Comparison of ENCODE assay signal across 24 cellular contexts in genomic region chr11:61910473-61911123, GRCh38. TPM values are rescaled to one million over a fixed set of nuclear protein-coding genes. Genes with fewer than 3 reads are reported as not detected.
DNase-seq lines count a peak whose midpoint lies in the region; ATAC-seq, FAIRE-seq and TF ChIP-seq lines count a peak whose summit lies in the region.
"Had no signal": no experiment of that assay in that cellular context is flagged by ENCODE, and none has a peak within 500 bp of the region (broad histone marks: within the 10 kb centered on the region; RNA-seq: fewer than 3 reads in every experiment).

No MANE protein-coding gene starts in this region.

- TF ChIP-seq RAD21 in K562 (CRISPR knock-in tag; conservative IDR thresholded peaks at IDR 0.05 in 1 of 2, IDR thresholded peaks at IDR 0.05 in 1 of 2): no peak

- DNase-seq in 8988T: peak; percentile 27
- no peak for DNase-seq in K562 (ENCODE audit: extremely low read depth in 1 of 4, low spot score in 3 of 4)
- peak; percentile 25 for DNase-seq in left cardiac atrium
- DNase-seq in ovary: peak; percentile 36 to 57 (median 37)
- DNase-seq in activated naive CD4-positive, alpha-beta T cell treated with anti-CD3 and anti-CD28 coated beads, Interleukin-2, amount 50 U/mL, for 16 hours: no peak
- DNase-seq in lower leg skin (ENCODE audit: low spot score in 2 of 2): no peak
- no peak for DNase-seq in WERI-Rb-1
- no peak for DNase-seq in iPS-NIHi11 (ENCODE audit: low spot score)
- DNase-seq: ACHN; activated CD4-positive, alpha-beta T cell treated with anti-CD3 and anti-CD28 coated beads for 48 hours; activated T-cell treated with anti-CD3 and anti-CD28 coated beads, Interleukin-2, amount 50 U/mL, for 72 hours; cerebellar nuclear complex; effector CD4-positive, alpha-beta T cell; NCI-H2107; NCI-H510A; NK-92 treated with Interleukin-12 subunit alpha and Interleukin-12 subunit beta, amount 100 ng/mL, for 24 hours had no signal

- H4K20me1 ChIP-seq in K562 (replicated peaks; ENCODE audit: control insufficient read depth, insufficient read depth, low read length): peaks cover 24% of the 10 kb centered on the region; the same call in 1 of the 2 replicates

- peak overlapping the region in 1 of 2 experiments; percentile 70; a peak in 2 of 4 replicates for H3K9ac ChIP-seq in K562 (ENCODE audit: insufficient read depth in 1 of 2, low read depth in 2 of 2, low read length in 2 of 2)

- TF ChIP-seq EP300 in K562 (IDR thresholded peaks at IDR 0.05; ENCODE audit: low read length) (no peak), ovary (IDR thresholded peaks at IDR 0.05) (no peak)

- H3K79me2 ChIP-seq in K562 (ENCODE audit: control insufficient read depth, insufficient read depth, low read length): peaks cover 71% of the 10 kb centered on the region

- H3K27ac ChIP-seq in K562 (ENCODE audit: extremely low read depth, low read depth, low read length) (no peak overlapping the region), ovary (peak overlapping the region; percentile 26 to 71), WERI-Rb-1 (no peak overlapping the region)
- H3K27ac ChIP-seq: C4-2B had no signal

- H3K27me3 ChIP-seq in K562 (ENCODE audit: control insufficient read depth in 2 of 2, insufficient read depth in 2 of 2, low read length in 2 of 2) (no peaks in the 10 kb centered on the region), ovary (no peaks in the 10 kb centered on the region), WERI-Rb-1 (ENCODE audit: insufficient read depth, low read depth, severe bottlenecking) (no peaks in the 10 kb centered on the region)
- H3K27me3 ChIP-seq: Peyer's patch had no signal

- in situ Hi-C loops in K562 (cut with MboI): no loop called here

- 0 out of 3 replicates have a peak, but pooled peaks have one; percentile 11 for ATAC-seq in K562
- no peak for ATAC-seq in left cardiac atrium
- ATAC-seq: activated T-cell treated with anti-CD3 and anti-CD28 coated beads, Interleukin-2, amount 50 U/mL, for 72 hours; left lobe of liver; T-helper 17 cell had no signal

- CTCF ChIA-PET in K562 (lab: Yijun Ruan, JAX; ENCODE audit: low intra/inter-chr PET ratio): no interaction called here

- 0 out of 6 replicates have a peak, but pooled peaks of 1 of the 3 experiments have one; percentile 1 for TF ChIP-seq CTCF in K562 (IDR thresholded peaks at IDR 0.05 in 2 of 3, conservative IDR thresholded peaks at IDR 0.05 in 1 of 3; ENCODE audit: insufficient read depth in 2 of 3, low read depth in 1 of 3, low read length in 3 of 3)
- TF ChIP-seq CTCF in ovary (IDR thresholded peaks at IDR 0.05): no peak
- TF ChIP-seq CTCF in lower leg skin (IDR thresholded peaks at IDR 0.05): no peak
- TF ChIP-seq CTCF in WERI-Rb-1 (IDR thresholded peaks at IDR 0.05; ENCODE audit: low read depth, low read length): no peak

- H3K4me1 ChIP-seq in K562 (replicated peaks in 1 of 2; ENCODE audit: control insufficient read depth in 2 of 2, insufficient read depth in 2 of 2, low read length in 2 of 2): peaks cover 14 to 66% of the 10 kb centered on the region in 2 experiments
- peaks cover 46% of the 10 kb centered on the region for H3K4me1 ChIP-seq in ovary (ENCODE audit: insufficient read depth)

- intact Hi-C loops in K562 (cut with micrococcal nuclease): no loop called here
- intact Hi-C loops in left cardiac atrium (cut with DNase I): no loop called here
- intact Hi-C loops in ovary (cut with DNase I): no loop called here
- intact Hi-C loops in lower leg skin (cut with DNase I; ENCODE audit: low total_unique reads): no loop called here

- H3K9me3 ChIP-seq in K562 (replicated peaks; ENCODE audit: control insufficient read depth, insufficient read depth, low read depth, low read length) (no peaks in the 10 kb centered on the region), ovary (no peaks in the 10 kb centered on the region), WERI-Rb-1 (ENCODE audit: severe bottlenecking) (no peaks in the 10 kb centered on the region)
- H3K9me3 ChIP-seq: Peyer's patch had no signal

- no peak overlapping the region for H3K4me3 ChIP-seq in K562
- H3K4me3 ChIP-seq in ovary: no peak overlapping the region
- H3K4me3 ChIP-seq in lower leg skin (ENCODE audit: low read depth, poor library complexity, severe bottlenecking): no peak overlapping the region
- H3K4me3 ChIP-seq in WERI-Rb-1 (ENCODE audit: low read depth, low read length): no peak overlapping the region
- H3K4me3 ChIP-seq: Peyer's patch had no signal

- 88% methylated on average over 5 of the region's 5 CpGs for WGBS in K562 (ENCODE audit: insufficient coverage, low coverage, missing lambda C conversion rate)
- 42 to 53% (median 48%) methylated on average over 5 of the region's 5 CpGs for WGBS in ovary, 3 donors
- 63 to 65% methylated on average over 2 to 3 of the region's 5 CpGs for WGBS in lower leg skin, 2 donors

- peaks cover 44% of the 10 kb centered on the region; the same call in 2 of the 3 replicates for H3K36me3 ChIP-seq in K562 (ENCODE audit: control insufficient read depth, insufficient read depth, low read length)
- no peaks in the 10 kb centered on the region for H3K36me3 ChIP-seq in ovary
- no peaks in the 10 kb centered on the region for H3K36me3 ChIP-seq in WERI-Rb-1

- peaks cover 12% of the 10 kb centered on the region for H3K9me1 ChIP-seq in K562 (ENCODE audit: control insufficient read depth, insufficient read depth, low read length)

- FAIRE-seq in K562 (lab: Jason Lieb, UNC): peak; percentile 69
- FAIRE-seq: astrocyte, H54 had no signal

- TF ChIP-seq POLR2A in K562 (conservative IDR thresholded peaks at IDR 0.05) (no peak), ovary (IDR thresholded peaks at IDR 0.05) (no peak), lower leg skin (IDR thresholded peaks at IDR 0.05) (no peak)

- BruUV-seq in K562 (replicated peaks; lab: Mats Ljungman, UMichigan): no TSS peak

- H2AFZ ChIP-seq in K562 (ENCODE audit: low read depth, low read length): no peak overlapping the region

- no peak overlapping the region for H3K4me2 ChIP-seq in K562 (ENCODE audit: insufficient read depth, low read length)

- POLR2A ChIA-PET in K562 (lab: Yijun Ruan, JAX): interaction anchor here (0.9 kb wide), 1 partner anchor 10 kb away, joined by 3 read pairs; no protein-coding TSS in a partner anchor

RNA-seq across cellular contexts. Expression of gene RAB3IL1, which starts 6.8 kb away (rescaled TPM):
- total RNA-seq in K562 (2011; cell fraction: chromatin; rRNA removed; ENCODE audit: low replicate concordance): 21.2 and 46.4 TPM in 2 replicates
- total RNA-seq in K562 (2011; cell fraction: nucleolus; rRNA removed): 27.3 and 33.0 TPM in 2 replicates
- 19.3 and 24.0 TPM in 2 replicates for total RNA-seq in K562 (2011; cell fraction: nucleoplasm; rRNA removed)
- total RNA-seq in K562 (2014; rRNA removed) (17.6 and 19.8 TPM in 2 replicates), K562 (2014; rRNA removed; fragmentation: Illumina TruSeq; extraction: Trizol) (2.0 and 3.7 TPM in 2 replicates), K562 (2015; rRNA removed; fragmentation: Illumina TruSeq; extraction: Trizol) (8.9 and 10.3 TPM in 2 replicates), K562 (2021) (42.6 and 46.2 TPM in 2 replicates), left cardiac atrium (10 to 100 TPM; 17.3 to 21.8 TPM), ovary (10 to 100 TPM; 14.1 to 90.0 (median 53.8) TPM), lower leg skin (10 to 100 TPM in 1 of 4 donors, 1 to 10 TPM in 3; 6.1 to 10.9 (median 7.8) TPM)
- polyA plus RNA-seq in K562 (2011; rRNA removed) (15.5 and 17.7 TPM in 2 replicates), K562 (2014; fragmentation: Illumina TruSeq; extraction: Trizol) (25.1 and 31.8 TPM in 2 replicates), K562 (2014; fragmentation: Nextera tagmentation; extraction: Ambion mirVana) (under 1 TPM; 0.15 to 0.25 TPM), K562 (2014; rRNA removed) (28.2 and 29.7 TPM in 2 replicates), ovary (10 to 100 TPM in 1 of 2 donors, 1 to 10 TPM in 1; 4.5 to 42.8 TPM)
- polyA plus RNA-seq in K562 (2011; cell fraction: cytosol; rRNA removed): 18.3 and 41.7 TPM in 2 replicates
- 25.8 and 42.6 TPM in 2 replicates for polyA plus RNA-seq in K562 (2011; cell fraction: nucleus; rRNA removed)
- polyA plus RNA-seq in K562 (2012): 15.9 and 29.1 TPM in 2 replicates
- polyA minus RNA-seq in K562 (2011; rRNA and poly(A)+ RNA removed): 6.1 and 11.2 TPM in 2 replicates
- polyA minus RNA-seq in K562 (2011; cell fraction: cytosol; rRNA and poly(A)+ RNA removed): 22.8 and 26.0 TPM in 2 replicates
- 13.3 and 13.9 TPM in 2 replicates for polyA minus RNA-seq in K562 (2011; cell fraction: nucleus; rRNA and poly(A)+ RNA removed)
- total RNA-seq: mononuclear cell, T-helper 17 cell had no signal

RNA-seq across cellular contexts. Expression of gene FADS3, which starts 19.3 kb away (rescaled TPM):
- total RNA-seq in K562 (2011; cell fraction: chromatin; rRNA removed; ENCODE audit: low replicate concordance): 196 and 689 TPM in 2 replicates
- total RNA-seq in K562 (2011; cell fraction: nucleolus; rRNA removed): 626 and 786 TPM in 2 replicates
- total RNA-seq in K562 (2011; cell fraction: nucleoplasm; rRNA removed): 287 and 362 TPM in 2 replicates
- total RNA-seq in K562 (2014; rRNA removed) (92.7 and 125 TPM in 2 replicates), K562 (2014; rRNA removed; fragmentation: Illumina TruSeq; extraction: Trizol) (18.6 and 32.4 TPM in 2 replicates), K562 (2015; rRNA removed; fragmentation: Illumina TruSeq; extraction: Trizol) (55.1 and 55.3 TPM in 2 replicates), K562 (2021) (105 and 106 TPM in 2 replicates), left cardiac atrium (10 to 100 TPM; 70.5 to 90.6 TPM), ovary (10 to 100 TPM; 21.9 to 85.8 (median 41.3) TPM), lower leg skin (10 to 100 TPM; 10.9 to 27.8 (median 18.3) TPM)
- polyA plus RNA-seq in K562 (2011; rRNA removed) (148 and 226 TPM in 2 replicates), K562 (2014; fragmentation: Illumina TruSeq; extraction: Trizol) (92.0 and 101 TPM in 2 replicates), K562 (2014; fragmentation: Nextera tagmentation; extraction: Ambion mirVana) (1 to 10 TPM in 1 of 2 experiments, under 1 TPM in 1; 0.97 to 3.3 TPM), K562 (2014; rRNA removed) (133 and 139 TPM in 2 replicates), ovary (10 to 100 TPM; 10.6 to 52.3 TPM)
- 155 and 315 TPM in 2 replicates for polyA plus RNA-seq in K562 (2011; cell fraction: cytosol; rRNA removed)
- 2,057 and 2,412 TPM in 2 replicates for polyA plus RNA-seq in K562 (2011; cell fraction: nucleus; rRNA removed)
- 65.8 and 82.0 TPM in 2 replicates for polyA plus RNA-seq in K562 (2012)
- 33.8 and 64.4 TPM in 2 replicates for polyA minus RNA-seq in K562 (2011; rRNA and poly(A)+ RNA removed)
- polyA minus RNA-seq in K562 (2011; cell fraction: cytosol; rRNA and poly(A)+ RNA removed): 109 and 120 TPM in 2 replicates
- 200 TPM in 2 replicates for polyA minus RNA-seq in K562 (2011; cell fraction: nucleus; rRNA and poly(A)+ RNA removed)

RNA-seq across cellular contexts. Expression of gene BEST1, which starts 39.6 kb away (rescaled TPM):
- total RNA-seq in K562 (2011; cell fraction: chromatin; rRNA removed; ENCODE audit: low replicate concordance): 4.5 and 6.1 TPM in 2 replicates
- 4.7 and 5.5 TPM in 2 replicates for total RNA-seq in K562 (2011; cell fraction: nucleolus; rRNA removed)
- 4.4 and 5.5 TPM in 2 replicates for total RNA-seq in K562 (2011; cell fraction: nucleoplasm; rRNA removed)
- total RNA-seq in K562 (2014; rRNA removed) (0.36 and 0.61 TPM in 2 replicates), K562 (2014; rRNA removed; fragmentation: Illumina TruSeq; extraction: Trizol) (0.35 and 0.40 TPM in 2 replicates), K562 (2015; rRNA removed; fragmentation: Illumina TruSeq; extraction: Trizol) (0.07 and 0.11 TPM in 2 replicates), K562 (2021) (0.85 and 1.0 TPM in 2 replicates), left cardiac atrium (1 to 10 TPM; 3.4 to 3.9 TPM), ovary (10 to 100 TPM in 1 of 7 donors, 1 to 10 TPM in 6; 1.0 to 17.8 (median 6.1) TPM), lower leg skin (1 to 10 TPM in 3 of 4 donors, under 1 TPM in 1; 0.89 to 2.8 (median 1.5) TPM)
- polyA plus RNA-seq in K562 (2011; rRNA removed) (0.22 and 0.49 TPM in 2 replicates), K562 (2014; fragmentation: Illumina TruSeq; extraction: Trizol) (0.73 and 0.86 TPM in 2 replicates), K562 (2014; fragmentation: Nextera tagmentation; extraction: Ambion mirVana) (under 1 TPM; 0.27 to 0.62 TPM), K562 (2014; rRNA removed) (1.3 TPM in 2 replicates), ovary (1 to 10 TPM; 3.5 to 4.0 TPM)
- 0.15 and 0.35 TPM in 2 replicates for polyA plus RNA-seq in K562 (2011; cell fraction: cytosol; rRNA removed)
- 1.4 and 1.9 TPM in 2 replicates for polyA plus RNA-seq in K562 (2011; cell fraction: nucleus; rRNA removed)
- 1.0 and 15.0 TPM in 2 replicates for polyA plus RNA-seq in K562 (2012)
- 0.28 and 0.66 TPM in 2 replicates for polyA minus RNA-seq in K562 (2011; rRNA and poly(A)+ RNA removed)
- polyA minus RNA-seq in K562 (2011; cell fraction: cytosol; rRNA and poly(A)+ RNA removed): not detected in 2 replicates
- polyA minus RNA-seq in K562 (2011; cell fraction: nucleus; rRNA and poly(A)+ RNA removed): 0.67 and 2.3 TPM in 2 replicates
- total RNA-seq: glomerular endothelial cell had no signal

RNA-seq across cellular contexts. Expression of gene FTH1, which starts 56.8 kb away (rescaled TPM):
- 340 and 424 TPM in 2 replicates for total RNA-seq in K562 (2011; cell fraction: chromatin; rRNA removed; ENCODE audit: low replicate concordance)
- total RNA-seq in K562 (2011; cell fraction: nucleolus; rRNA removed): 235 and 254 TPM in 2 replicates
- 466 and 809 TPM in 2 replicates for total RNA-seq in K562 (2011; cell fraction: nucleoplasm; rRNA removed)
- total RNA-seq in K562 (2014; rRNA removed) (542 and 714 TPM in 2 replicates), K562 (2014; rRNA removed; fragmentation: Illumina TruSeq; extraction: Trizol) (854 and 941 TPM in 2 replicates), K562 (2015; rRNA removed; fragmentation: Illumina TruSeq; extraction: Trizol) (794 and 802 TPM in 2 replicates), K562 (2021) (1,987 and 1,991 TPM in 2 replicates), left cardiac atrium (1,000 to 10,000 TPM; 2,726 to 3,432 TPM), ovary (1,000 to 10,000 TPM; 1,118 to 2,442 (median 2,118) TPM), lower leg skin (1,000 to 10,000 TPM in 1 of 4 donors, 100 to 1,000 TPM in 3; 583 to 1,081 (median 634) TPM)
- polyA plus RNA-seq in K562 (2011; rRNA removed) (692 and 749 TPM in 2 replicates), K562 (2014; fragmentation: Illumina TruSeq; extraction: Trizol) (2,369 and 3,146 TPM in 2 replicates), K562 (2014; fragmentation: Nextera tagmentation; extraction: Ambion mirVana) (100 to 1,000 TPM; 370 to 426 TPM), K562 (2014; rRNA removed) (1,104 and 1,916 TPM in 2 replicates), ovary (1,000 to 10,000 TPM; 2,228 to 5,649 TPM)
- 753 and 1,113 TPM in 2 replicates for polyA plus RNA-seq in K562 (2011; cell fraction: cytosol; rRNA removed)
- polyA plus RNA-seq in K562 (2011; cell fraction: nucleus; rRNA removed): 360 and 464 TPM in 2 replicates
- polyA plus RNA-seq in K562 (2012): 2,840 and 5,114 TPM in 2 replicates
- polyA minus RNA-seq in K562 (2011; rRNA and poly(A)+ RNA removed): 797 and 971 TPM in 2 replicates
- polyA minus RNA-seq in K562 (2011; cell fraction: cytosol; rRNA and poly(A)+ RNA removed): 687 and 1,035 TPM in 2 replicates
- 101 and 228 TPM in 2 replicates for polyA minus RNA-seq in K562 (2011; cell fraction: nucleus; rRNA and poly(A)+ RNA removed)

Comparison
In these comparisons a context has a peak if more than half of its experiments do, and no peak if none do; other contexts are left out.
1. DNase-seq: peak in 8988T (single experiment), left cardiac atrium (single experiment) and ovary (5 of 5); none in K562 (0 of 4), activated naive CD4-positive, alpha-beta T cell treated with anti-CD3 and anti-CD28 coated beads, Interleukin-2, amount 50 U/mL, for 16 hours (single experiment), lower leg skin (0 of 2), WERI-Rb-1 (single experiment) and iPS-NIHi11 (single experiment).
2. H3K27ac ChIP-seq: peak in ovary (2 of 2); none in K562 (single experiment) and WERI-Rb-1 (single experiment).